Comparison of ENCODE assay signal across 27 cellular contexts in the genomic region with DNA sequence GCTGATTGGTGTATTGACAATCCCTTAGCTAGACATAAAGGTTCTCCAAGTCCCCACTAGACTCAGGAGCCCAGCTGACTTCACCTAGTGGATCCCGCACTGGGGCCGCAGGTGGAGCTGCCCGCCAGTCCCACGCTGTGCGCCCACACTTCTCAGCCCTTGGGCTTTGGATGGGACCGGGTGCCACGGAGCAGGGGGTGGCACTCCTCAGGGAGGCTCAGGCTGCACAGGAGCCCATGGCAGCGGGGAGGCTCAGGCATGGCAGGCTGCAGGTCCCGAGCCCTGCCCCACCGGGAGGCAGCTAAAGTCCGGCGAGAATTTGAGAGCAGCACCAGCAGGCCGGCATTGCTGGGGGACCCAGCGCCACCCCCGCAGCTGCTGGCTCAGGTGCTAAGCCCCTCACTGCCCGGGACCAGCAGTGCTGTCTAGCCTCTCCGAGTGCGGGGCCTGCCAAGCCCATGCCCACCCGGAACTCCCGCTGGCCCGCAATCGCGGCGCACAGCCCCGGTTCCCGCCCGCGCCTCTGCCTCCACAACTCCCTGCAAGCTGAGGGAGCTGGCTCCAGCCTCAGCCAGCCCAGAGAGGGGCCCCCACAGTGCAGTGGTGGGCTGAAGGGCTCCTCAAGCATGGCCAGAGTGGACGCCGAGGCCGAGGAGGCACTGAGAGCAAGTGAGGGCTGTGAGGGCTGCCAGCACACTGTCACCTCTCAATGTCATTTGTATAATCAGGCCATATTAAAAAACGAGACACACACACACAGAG.
"Had no signal": no experiment of that assay in that cellular context is flagged by ENCODE, and none has a peak within 500 bp of the region (broad histone marks: within the 10 kb centered on the region; RNA-seq: fewer than 3 reads in every experiment).

No MANE protein-coding gene starts in this region.

- H3K4me1 ChIP-seq: neural progenitor cell, pancreas, prostate gland, right atrium auricular region, right lobe of liver, sigmoid colon, thyroid gland, upper lobe of right lung, uterus had no signal

- H3K27me3 ChIP-seq: neural progenitor cell, neutrophil, pancreas, right atrium auricular region, right lobe of liver, sigmoid colon, stomach, thyroid gland, tibial nerve, upper lobe of right lung, uterus had no signal

- H3K9me3 Mint-ChIP-seq: stimulated activated naive CD8-positive, alpha-beta T cell treated with anti-CD3 and anti-CD28 coated beads, Interleukin-15, Interleukin-2, amounts not matched to agents 100 ng/mL and 50 ng/mL, for 24 hours had no signal

- H3K4me2 ChIP-seq: neural progenitor cell had no signal

- H2AFZ ChIP-seq: neural progenitor cell had no signal

- H3K36me3 ChIP-seq: neural progenitor cell, neutrophil, pancreas, prostate gland, right atrium auricular region, right lobe of liver, sigmoid colon, stomach, thoracic aorta, thyroid gland, tibial nerve, upper lobe of right lung, uterus had no signal

- H3K4me3 Mint-ChIP-seq: naive B cell; naive thymus-derived CD8-positive, alpha-beta T cell; nephron progenitor cell; neural progenitor cell; stimulated activated effector memory CD8-positive, alpha-beta T cell treated with anti-CD3 and anti-CD28 coated beads, Interleukin-12 subunit alpha, Interleukin-12 subunit beta, amount 100 ng/mL, for 72 hours; stimulated activated naive B cell treated with anti-CD40 and anti-IgM and Interleukin-4, amounts not matched to agents 10 μg/mL and 1 μg/mL and 100 μg/mL, for 72 hours; stimulated activated naive CD8-positive, alpha-beta T cell treated with anti-CD3 and anti-CD28 coated beads, Interleukin-15, Interleukin-2, amounts not matched to agents 100 ng/mL and 50 ng/mL, for 24 hours; type B pancreatic cell had no signal

- H3K27ac ChIP-seq: neural progenitor cell, neutrophil, pancreas, prostate gland, right atrium auricular region, right lobe of liver, sigmoid colon, stomach, thoracic aorta, thyroid gland, tibial nerve, upper lobe of right lung, uterus had no signal

- H3K4me1 Mint-ChIP-seq: naive thymus-derived CD8-positive, alpha-beta T cell; stimulated activated effector memory CD8-positive, alpha-beta T cell treated with anti-CD3 and anti-CD28 coated beads, Interleukin-12 subunit alpha, Interleukin-12 subunit beta, amount 100 ng/mL, for 72 hours; stimulated activated naive B cell treated with anti-CD40 and anti-IgM and Interleukin-4, amounts not matched to agents 10 μg/mL and 1 μg/mL and 100 μg/mL, for 72 hours had no signal

- H3K9ac ChIP-seq: neural progenitor cell had no signal

- ATAC-seq: naive thymus-derived CD8-positive, alpha-beta T cell; pancreas; right lobe of liver; stimulated activated effector memory CD8-positive, alpha-beta T cell treated with anti-CD3 and anti-CD28 coated beads, Interleukin-12 subunit alpha, Interleukin-12 subunit beta, amount 100 ng/mL, for 72 hours; stimulated activated naive B cell treated with anti-CD40 and anti-IgM and Interleukin-4, amounts not matched to agents 10 μg/mL and 1 μg/mL and 100 μg/mL, for 72 hours; upper lobe of right lung had no signal

- H3K9me3 ChIP-seq: neutrophil, pancreas, prostate gland, right atrium auricular region, right lobe of liver, sigmoid colon, thoracic aorta, thyroid gland, tibial nerve, upper lobe of right lung, uterus had no signal

- H3K27ac Mint-ChIP-seq: naive B cell; naive thymus-derived CD8-positive, alpha-beta T cell; stimulated activated effector memory CD8-positive, alpha-beta T cell treated with anti-CD3 and anti-CD28 coated beads, Interleukin-12 subunit alpha, Interleukin-12 subunit beta, amount 100 ng/mL, for 72 hours; stimulated activated naive B cell treated with anti-CD40 and anti-IgM and Interleukin-4, amounts not matched to agents 10 μg/mL and 1 μg/mL and 100 μg/mL, for 72 hours; type B pancreatic cell had no signal

- H3K27me3 Mint-ChIP-seq: naive thymus-derived CD8-positive, alpha-beta T cell; stimulated activated naive B cell treated with anti-CD40 and anti-IgM and Interleukin-4, amounts not matched to agents 10 μg/mL and 1 μg/mL and 100 μg/mL, for 72 hours; stimulated activated naive CD8-positive, alpha-beta T cell treated with anti-CD3 and anti-CD28 coated beads, Interleukin-15, Interleukin-2, amounts not matched to agents 100 ng/mL and 50 ng/mL, for 24 hours; type B pancreatic cell had no signal

- DNase-seq: naive B cell; nephron progenitor cell; nucleus accumbens; right lobe of liver; sigmoid colon; small intestine; stimulated activated CD4-positive, alpha-beta T cell treated with anti-CD3 and anti-CD28 coated beads, Interleukin-15, amount 100 ng/mL, for 24 hours; stimulated activated CD4-positive, alpha-beta T cell treated with anti-CD3 and anti-CD28 coated beads, Interleukin-2, amount 100 ng/mL, for 24 hours; stimulated activated CD4-positive, alpha-beta T cell treated with anti-CD3 and anti-CD28 coated beads, Interleukin-2, amount 100 ng/mL, for 48 hours; stimulated activated CD4-positive, alpha-beta T cell treated with anti-CD3 and anti-CD28 coated beads, Interleukin-4, amount 100 ng/mL, for 24 hours; stimulated activated naive B cell treated with anti-CD40 and anti-IgM and Interleukin-4, amounts not matched to agents 10 μg/mL and 1 μg/mL and 100 μg/mL, for 72 hours; stimulated activated naive CD4-positive, alpha-beta T cell treated with Interleukin-2 at 50 U/mL for 16 hours; stomach; thyroid gland; upper lobe of right lung; uterus had no signal

- H3K36me3 Mint-ChIP-seq: naive B cell; naive thymus-derived CD8-positive, alpha-beta T cell; neural progenitor cell; stimulated activated effector memory CD8-positive, alpha-beta T cell treated with anti-CD3 and anti-CD28 coated beads, Interleukin-12 subunit alpha, Interleukin-12 subunit beta, amount 100 ng/mL, for 72 hours; stimulated activated naive B cell treated with anti-CD40 and anti-IgM and Interleukin-4, amounts not matched to agents 10 μg/mL and 1 μg/mL and 100 μg/mL, for 72 hours; type B pancreatic cell had no signal

- H3K4me3 ChIP-seq: neural progenitor cell, pancreas, prostate gland, right atrium auricular region, right lobe of liver, sigmoid colon, stomach, thoracic aorta, thyroid gland, tibial nerve, upper lobe of right lung, uterus had no signal
